8 cellular contexts compared by ENCODE assay signal in genomic region chr3:25789596-25790556, GRCh38. TPM values are rescaled to one million over a fixed set of nuclear protein-coding genes. Genes with fewer than 3 reads are reported as not detected.
DNase-seq lines count a peak whose midpoint lies in the region; TF ChIP-seq lines count a peak whose summit lies in the region.

Gene OXSM, plus strand, starts transcription at chr3:25790090. Its CDS starts 931 bp downstream, at chr3:25791021.

- no peak within 1 kb of the TSS for H3K56ac ChIP-seq in H9 (ENCODE audit: insufficient read length, low read depth, low read length)

- H3K27ac Mint-ChIP-seq in H9 (peak within 1 kb of the TSS; percentile 91 to 96 (median 91)), nephron progenitor cell (peak within 1 kb of the TSS; percentile 97)
- peak within 1 kb of the TSS; percentile 99 for H3K27ac Mint-ChIP-seq in stimulated activated naive CD8-positive, alpha-beta T cell treated with anti-CD3 and anti-CD28 coated beads, Interleukin-15, Interleukin-2, amounts not matched to agents 100 ng/mL and 50 ng/mL, for 24 hours

- DNase-seq in H9 = peak; percentile 62
- peak; percentile 87 for DNase-seq in MG63
- DNase-seq in SHP77 treated with DMSO at 0.1 percent for 48 hours (lab: John Stamatoyannopoulos, UW) = peak; percentile 82
- peak; percentile 82 for DNase-seq in activated effector memory CD4-positive, alpha-beta T cell treated with Interleukin-2 at 50 U/mL for 16 hours
- peak; percentile 94 for DNase-seq in fibroblast of villous mesenchyme (ENCODE audit: low read depth)
- peak; percentile 79 for DNase-seq in nephron progenitor cell

- H3K79me1 ChIP-seq in H9 (ENCODE audit: insufficient read depth, low read depth, low read length, poor library complexity, severe bottlenecking) = no peaks in the 10 kb centered on the region

- no peak within 1 kb of the TSS for H3K27ac ChIP-seq in H9 (ENCODE audit: insufficient read length, low read depth, low read length)

- WGBS in H9 (ENCODE audit: extremely low coverage, insufficient read length, low lambda C conversion rate) = no CpG with 5 or more reads among the region's 56 CpGs

- H3K23ac ChIP-seq in H9 (ENCODE audit: insufficient read length, low read depth, low read length) = no peak within 1 kb of the TSS

- H3K36me3 ChIP-seq in ES-I3 (ENCODE audit: insufficient read depth, low read length) (no peaks in the 10 kb centered on the region), MG63 (no peaks in the 10 kb centered on the region)

- H3K14ac ChIP-seq in H9 (ENCODE audit: insufficient read depth, low read length) = no peak within 1 kb of the TSS

- no peaks in the 10 kb centered on the region for H3K9me3 ChIP-seq in ES-I3 (ENCODE audit: control insufficient read depth, insufficient read depth, low read length)
- no peaks in the 10 kb centered on the region for H3K9me3 ChIP-seq in H9 (ENCODE audit: control insufficient read depth, low read depth, low read length)
- no peaks in the 10 kb centered on the region for H3K9me3 ChIP-seq in MG63

- no peaks in the 10 kb centered on the region for H3K9me3 Mint-ChIP-seq in H9
- H3K9me3 Mint-ChIP-seq in nephron progenitor cell = no peaks in the 10 kb centered on the region
- no peaks in the 10 kb centered on the region for H3K9me3 Mint-ChIP-seq in stimulated activated naive CD8-positive, alpha-beta T cell treated with anti-CD3 and anti-CD28 coated beads, Interleukin-15, Interleukin-2, amounts not matched to agents 100 ng/mL and 50 ng/mL, for 24 hours

- H3K9ac ChIP-seq in ES-I3 (ENCODE audit: low read depth, low read length) (peak within 1 kb of the TSS; percentile 77), H9 (ENCODE audit: extremely low read depth, insufficient read length, low read length) (no peak within 1 kb of the TSS)

- no peak within 1 kb of the TSS for H2BK15ac ChIP-seq in H9 (ENCODE audit: low read depth, low read length)

- H3T11ph ChIP-seq in H9 (ENCODE audit: low read length) = no peak within 1 kb of the TSS

- H2BK120ac ChIP-seq in H9 (ENCODE audit: low read depth, low read length, poor library complexity, severe bottlenecking) = no peak within 1 kb of the TSS

- H4K20me1 ChIP-seq in H9 (ENCODE audit: control insufficient read depth, insufficient read depth, insufficient read length) = no peaks in the 10 kb centered on the region

- peak within 1 kb of the TSS; percentile 54 for H3K4me2 ChIP-seq in H9 (ENCODE audit: insufficient read depth, insufficient read length, low read length)

- peaks cover 7% of the 10 kb centered on the region for H3K23me2 ChIP-seq in H9 (ENCODE audit: insufficient read length, low read depth, low read length, poor library complexity, severe bottlenecking)

- no peaks in the 10 kb centered on the region for H3K79me2 ChIP-seq in H9 (ENCODE audit: insufficient read depth, low read length)

- no peak within 1 kb of the TSS for H2BK12ac ChIP-seq in H9 (ENCODE audit: insufficient read length, low read depth, low read length)

- peak within 1 kb of the TSS; percentile 70 to 82 for H3K4me3 Mint-ChIP-seq in H9
- H3K4me3 Mint-ChIP-seq in nephron progenitor cell = peak within 1 kb of the TSS; percentile 91
- H3K4me3 Mint-ChIP-seq in stimulated activated naive CD8-positive, alpha-beta T cell treated with anti-CD3 and anti-CD28 coated beads, Interleukin-15, Interleukin-2, amounts not matched to agents 100 ng/mL and 50 ng/mL, for 24 hours = peak within 1 kb of the TSS; percentile 95

- no peak within 1 kb of the TSS for H2AK5ac ChIP-seq in H9 (ENCODE audit: insufficient read length, low read length)

- H3K4me3 ChIP-seq in MG63 (peak within 1 kb of the TSS; percentile 74), fibroblast of villous mesenchyme (ENCODE audit: low read depth, low read length) (peak within 1 kb of the TSS; percentile 71)

- H2BK20ac ChIP-seq in H9 (ENCODE audit: low read depth, low read length, poor library complexity, severe bottlenecking) = no peak within 1 kb of the TSS

- no peaks in the 10 kb centered on the region for H3K27me3 ChIP-seq in H9 (ENCODE audit: insufficient read depth, low read length)
- H3K27me3 ChIP-seq in MG63 = no peaks in the 10 kb centered on the region

- no peak within 1 kb of the TSS for H3K18ac ChIP-seq in H9 (ENCODE audit: insufficient read length, low read depth, low read length)

- no peaks in the 10 kb centered on the region; a peak in 1 of 7 replicates for H3K36me3 Mint-ChIP-seq in H9 (ENCODE audit: insufficient read depth in 1 of 3, low read depth in 3 of 3)
- H3K36me3 Mint-ChIP-seq in nephron progenitor cell (ENCODE audit: low read depth) = peaks cover 31% of the 10 kb centered on the region
- peaks cover 20% of the 10 kb centered on the region for H3K36me3 Mint-ChIP-seq in stimulated activated naive CD8-positive, alpha-beta T cell treated with anti-CD3 and anti-CD28 coated beads, Interleukin-15, Interleukin-2, amounts not matched to agents 100 ng/mL and 50 ng/mL, for 24 hours (ENCODE audit: low read depth)

- peak within 1 kb of the TSS; percentile 19 for H2AFZ ChIP-seq in H9 (ENCODE audit: low read length)

- TF ChIP-seq CTCF in H9 (conservative IDR thresholded peaks at IDR 0.05) (no peak), fibroblast of villous mesenchyme (IDR thresholded peaks at IDR 0.05; ENCODE audit: insufficient read depth, low read depth, low read length) (no peak), nephron progenitor cell (IDR thresholded peaks at IDR 0.05) (no peak)

- H3K27me3 Mint-ChIP-seq in H9 (ENCODE audit: low read depth) (no peaks in the 10 kb centered on the region), nephron progenitor cell (ENCODE audit: low read depth, poor library complexity) (no peaks in the 10 kb centered on the region)
- H3K27me3 Mint-ChIP-seq in stimulated activated naive CD8-positive, alpha-beta T cell treated with anti-CD3 and anti-CD28 coated beads, Interleukin-15, Interleukin-2, amounts not matched to agents 100 ng/mL and 50 ng/mL, for 24 hours = no peaks in the 10 kb centered on the region

- H4K8ac ChIP-seq in H9 (replicated peaks; ENCODE audit: insufficient read length, low read depth, low read length) = no peak within 1 kb of the TSS

- no peak within 1 kb of the TSS for H2BK5ac ChIP-seq in H9 (ENCODE audit: insufficient read length, low read length)

- no peak within 1 kb of the TSS for H3K4ac ChIP-seq in H9 (ENCODE audit: low read depth, low read length)

- H3K4me1 ChIP-seq in ES-I3 (ENCODE audit: insufficient read depth, low read length) (peaks cover 17% of the 10 kb centered on the region), H9 (ENCODE audit: insufficient read depth, low read length) (no peaks in the 10 kb centered on the region)

- H4K5ac ChIP-seq in H9 (ENCODE audit: insufficient read length, low read depth, low read length) = no peak within 1 kb of the TSS

- peaks cover 30 to 39% of the 10 kb centered on the region in 2 experiments for H3K4me1 Mint-ChIP-seq in H9
- H3K4me1 Mint-ChIP-seq in nephron progenitor cell = peaks cover 32% of the 10 kb centered on the region
- peaks cover 67% of the 10 kb centered on the region for H3K4me1 Mint-ChIP-seq in stimulated activated naive CD8-positive, alpha-beta T cell treated with anti-CD3 and anti-CD28 coated beads, Interleukin-15, Interleukin-2, amounts not matched to agents 100 ng/mL and 50 ng/mL, for 24 hours (ENCODE audit: low read depth)

- no peak within 1 kb of the TSS for H4K91ac ChIP-seq in H9 (ENCODE audit: insufficient read length, low read depth, low read length)

RNA-seq across cellular contexts. Expression of gene OXSM, which starts in this region (rescaled TPM):
- total RNA-seq in H9 (2021) = 2.5 and 3.5 TPM in 2 replicates
- 20.2 and 23.2 TPM in 2 replicates for total RNA-seq in MG63 (2014; rRNA removed; shearing (Covaris generic); ENCODE audit: low replicate concordance)
- 8.2 and 8.4 TPM in 2 replicates for total RNA-seq in fibroblast of villous mesenchyme
